Comparison of ENCODE assay signal across 1 cellular context in the genomic region with DNA sequence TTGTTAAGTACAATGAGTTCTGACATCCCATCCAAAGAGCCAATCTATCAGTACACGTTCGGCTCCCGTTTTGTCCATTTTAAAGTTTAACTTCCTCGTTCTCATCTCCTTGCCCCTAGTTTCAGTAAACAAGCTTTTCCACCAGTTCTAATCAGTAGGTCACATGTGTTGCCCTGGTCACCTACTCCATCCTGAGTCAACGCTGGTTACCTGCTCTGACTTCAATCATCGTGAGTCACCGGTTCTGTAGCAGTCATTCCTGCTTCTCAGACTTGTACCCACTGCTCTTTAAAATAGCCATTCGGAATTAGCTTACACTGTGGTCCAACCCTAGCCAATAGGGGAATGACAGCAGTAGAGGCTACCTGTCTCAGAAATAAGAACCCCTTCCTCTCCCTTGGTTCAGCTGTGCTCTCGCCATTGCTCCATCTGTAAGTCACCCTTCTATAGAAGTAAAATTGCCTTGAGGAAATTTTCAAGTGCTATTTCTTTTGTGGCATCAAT.
TF ChIP-seq lines count a peak whose summit lies in the region.

No MANE protein-coding gene starts in this region.

TF ChIP-seq in HepG2, 621 proteins besides CTCF, POLR2A, EP300 and RAD21 (continued from another document and continues in another):
- TF ChIP-seq, protein P1, sequence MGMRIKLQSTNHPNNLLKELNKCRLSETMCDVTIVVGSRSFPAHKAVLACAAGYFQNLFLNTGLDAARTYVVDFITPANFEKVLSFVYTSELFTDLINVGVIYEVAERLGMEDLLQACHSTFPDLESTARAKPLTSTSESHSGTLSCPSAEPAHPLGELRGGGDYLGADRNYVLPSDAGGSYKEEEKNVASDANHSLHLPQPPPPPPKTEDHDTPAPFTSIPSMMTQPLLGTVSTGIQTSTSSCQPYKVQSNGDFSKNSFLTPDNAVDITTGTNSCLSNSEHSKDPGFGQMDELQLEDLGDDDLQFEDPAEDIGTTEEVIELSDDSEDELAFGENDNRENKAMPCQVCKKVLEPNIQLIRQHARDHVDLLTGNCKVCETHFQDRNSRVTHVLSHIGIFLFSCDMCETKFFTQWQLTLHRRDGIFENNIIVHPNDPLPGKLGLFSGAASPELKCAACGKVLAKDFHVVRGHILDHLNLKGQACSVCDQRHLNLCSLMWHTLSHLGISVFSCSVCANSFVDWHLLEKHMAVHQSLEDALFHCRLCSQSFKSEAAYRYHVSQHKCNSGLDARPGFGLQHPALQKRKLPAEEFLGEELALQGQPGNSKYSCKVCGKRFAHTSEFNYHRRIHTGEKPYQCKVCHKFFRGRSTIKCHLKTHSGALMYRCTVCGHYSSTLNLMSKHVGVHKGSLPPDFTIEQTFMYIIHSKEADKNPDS (CRISPR knock-in tag; IDR thresholded peaks at IDR 0.05): no peak
- TF ChIP-seq NFIC (IDR thresholded peaks at IDR 0.05; ENCODE audit: low read length) (peak; percentile 38; the same call in 1 of the 2 replicates), ISL2 (CRISPR knock-in tag; IDR thresholded peaks at IDR 0.05) (peak; percentile 32), JUN (CRISPR knock-in tag; IDR thresholded peaks at IDR 0.05) (peak; percentile 89), CBX5 (CRISPR knock-in tag; IDR thresholded peaks at IDR 0.05; ENCODE audit: borderline replicate concordance) (peak; percentile 79; the same call in 1 of the 2 replicates), MTA1 (CRISPR knock-in tag; IDR thresholded peaks at IDR 0.05; ENCODE audit: borderline replicate concordance) (no peak), ZNF292 (CRISPR knock-in tag; IDR thresholded peaks at IDR 0.05; ENCODE audit: borderline replicate concordance, low read depth) (peak; percentile 47; the same call in 1 of the 2 replicates), MTF2 (CRISPR knock-in tag; IDR thresholded peaks at IDR 0.05; ENCODE audit: borderline replicate concordance) (0 out of 2 replicates have a peak, but pooled peaks have one; percentile 23), RARG (CRISPR knock-in tag; IDR thresholded peaks at IDR 0.05; ENCODE audit: low read depth) (no peak), POLR2AphosphoS2 (IDR thresholded peaks at IDR 0.05; ENCODE audit: low read depth, low read length) (no peak), MAZ (IDR thresholded peaks at IDR 0.05; ENCODE audit: borderline replicate concordance, low read depth, low read length) (no peak), MAZ (CRISPR knock-in tag; IDR thresholded peaks at IDR 0.05; ENCODE audit: low read depth) (peak; percentile 35; the same call in 1 of the 2 replicates), POLR2AphosphoS5 (IDR thresholded peaks at IDR 0.05; ENCODE audit: low read depth, low read length) (peak; percentile 67), ZZZ3 (CRISPR knock-in tag; IDR thresholded peaks at IDR 0.05; ENCODE audit: borderline replicate concordance) (peak; percentile 76; the same call in 1 of the 2 replicates), HMGA1 (CRISPR knock-in tag; conservative IDR thresholded peaks at IDR 0.05) (no peak), NFKBIZ (CRISPR knock-in tag; IDR thresholded peaks at IDR 0.05) (peak; percentile 64; the same call in 1 of the 2 replicates), HNF4G (IDR thresholded peaks at IDR 0.05; ENCODE audit: borderline replicate concordance, low read depth, low read length) (no peak; the same call in 1 of the 2 replicates), HNF4G (CRISPR knock-in tag; IDR thresholded peaks at IDR 0.05; ENCODE audit: borderline replicate concordance, low read depth) (peak; percentile 53; the same call in 1 of the 2 replicates), HIVEP1 (CRISPR knock-in tag; IDR thresholded peaks at IDR 0.05) (no peak), NFRKB (IDR thresholded peaks at IDR 0.05) (no peak), ARNTL (CRISPR knock-in tag; IDR thresholded peaks at IDR 0.05) (peak; percentile 95), SCMH1 (CRISPR knock-in tag; IDR thresholded peaks at IDR 0.05; ENCODE audit: borderline replicate concordance) (no peak), ZNF10 (CRISPR knock-in tag; IDR thresholded peaks at IDR 0.05; ENCODE audit: borderline replicate concordance, low read depth) (no peak), LCORL (IDR thresholded peaks at IDR 0.05) (no peak; the same call in 1 of the 2 replicates), LCORL (CRISPR knock-in tag; IDR thresholded peaks at IDR 0.05) (peak; percentile 76; the same call in 1 of the 2 replicates), ZNF160 (CRISPR knock-in tag; IDR thresholded peaks at IDR 0.05) (no peak; the same call in 1 of the 2 replicates), ERF (CRISPR knock-in tag; IDR thresholded peaks at IDR 0.05) (peak; percentile 87), NCOA5 (CRISPR knock-in tag; IDR thresholded peaks at IDR 0.05) (no peak), HDAC1 (CRISPR knock-in tag; IDR thresholded peaks at IDR 0.05) (peak; percentile 85), ZFP90 (CRISPR knock-in tag; IDR thresholded peaks at IDR 0.05; ENCODE audit: borderline replicate concordance) (0 out of 2 replicates have a peak, but pooled peaks have one; percentile 31), JUNB (CRISPR knock-in tag; IDR thresholded peaks at IDR 0.05; ENCODE audit: borderline replicate concordance) (peak; percentile 79; the same call in 1 of the 2 replicates), IRF2 (CRISPR knock-in tag; IDR thresholded peaks at IDR 0.05) (peak; percentile 88; the same call in 1 of the 2 replicates), TAF15 (IDR thresholded peaks at IDR 0.05; ENCODE audit: low read depth, low read length, poor library complexity, severe bottlenecking) (no peak), FOXK1 (CRISPR knock-in tag; IDR thresholded peaks at IDR 0.05; ENCODE audit: borderline replicate concordance, low read depth) (peak; percentile 94), EHMT2 (IDR thresholded peaks at IDR 0.05; ENCODE audit: borderline replicate concordance, low read depth, low read length) (0 out of 2 replicates have a peak, but pooled peaks have one; percentile 2), NCOR1 (IDR thresholded peaks at IDR 0.05; ENCODE audit: borderline replicate concordance, low read length) (no peak), ZKSCAN1 (IDR thresholded peaks at IDR 0.05; ENCODE audit: low read length) (no peak), SIX4 (CRISPR knock-in tag; IDR thresholded peaks at IDR 0.05) (no peak), KMT2A (CRISPR knock-in tag; IDR thresholded peaks at IDR 0.05) (no peak), MAFG (CRISPR knock-in tag; IDR thresholded peaks at IDR 0.05) (no peak), ZNF737 (CRISPR knock-in tag; IDR thresholded peaks at IDR 0.05; ENCODE audit: borderline replicate concordance) (no peak), WIZ (CRISPR knock-in tag; IDR thresholded peaks at IDR 0.05) (no peak), ZNF367 (CRISPR knock-in tag; IDR thresholded peaks at IDR 0.05; ENCODE audit: borderline replicate concordance) (no peak), NFATC3 (CRISPR knock-in tag; IDR thresholded peaks at IDR 0.05) (no peak)
- TF ChIP-seq, protein P2, sequence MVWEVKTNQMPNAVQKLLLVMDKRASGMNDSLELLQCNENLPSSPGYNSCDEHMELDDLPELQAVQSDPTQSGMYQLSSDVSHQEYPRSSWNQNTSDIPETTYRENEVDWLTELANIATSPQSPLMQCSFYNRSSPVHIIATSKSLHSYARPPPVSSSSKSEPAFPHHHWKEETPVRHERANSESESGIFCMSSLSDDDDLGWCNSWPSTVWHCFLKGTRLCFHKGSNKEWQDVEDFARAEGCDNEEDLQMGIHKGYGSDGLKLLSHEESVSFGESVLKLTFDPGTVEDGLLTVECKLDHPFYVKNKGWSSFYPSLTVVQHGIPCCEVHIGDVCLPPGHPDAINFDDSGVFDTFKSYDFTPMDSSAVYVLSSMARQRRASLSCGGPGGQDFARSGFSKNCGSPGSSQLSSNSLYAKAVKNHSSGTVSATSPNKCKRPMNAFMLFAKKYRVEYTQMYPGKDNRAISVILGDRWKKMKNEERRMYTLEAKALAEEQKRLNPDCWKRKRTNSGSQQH (CRISPR knock-in tag; IDR thresholded peaks at IDR 0.05; ENCODE audit: low read depth): no peak
- TF ChIP-seq, protein P3, sequence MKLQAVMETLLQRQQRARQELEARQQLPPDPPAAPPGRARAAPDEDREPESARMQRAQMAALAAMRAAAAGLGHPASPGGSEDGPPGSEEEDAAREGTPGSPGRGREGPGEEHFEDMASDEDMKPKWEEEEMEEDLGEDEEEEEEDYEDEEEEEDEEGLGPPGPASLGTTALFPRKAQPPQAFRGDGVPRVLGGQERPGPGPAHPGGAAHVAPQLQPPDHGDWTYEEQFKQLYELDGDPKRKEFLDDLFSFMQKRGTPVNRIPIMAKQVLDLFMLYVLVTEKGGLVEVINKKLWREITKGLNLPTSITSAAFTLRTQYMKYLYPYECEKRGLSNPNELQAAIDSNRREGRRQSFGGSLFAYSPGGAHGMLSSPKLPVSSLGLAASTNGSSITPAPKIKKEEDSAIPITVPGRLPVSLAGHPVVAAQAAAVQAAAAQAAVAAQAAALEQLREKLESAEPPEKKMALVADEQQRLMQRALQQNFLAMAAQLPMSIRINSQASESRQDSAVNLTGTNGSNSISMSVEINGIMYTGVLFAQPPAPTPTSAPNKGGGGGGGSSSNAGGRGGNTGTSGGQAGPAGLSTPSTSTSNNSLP (IDR thresholded peaks at IDR 0.05; ENCODE audit: low read depth, low read length): no peak
- TF ChIP-seq, protein P4, sequence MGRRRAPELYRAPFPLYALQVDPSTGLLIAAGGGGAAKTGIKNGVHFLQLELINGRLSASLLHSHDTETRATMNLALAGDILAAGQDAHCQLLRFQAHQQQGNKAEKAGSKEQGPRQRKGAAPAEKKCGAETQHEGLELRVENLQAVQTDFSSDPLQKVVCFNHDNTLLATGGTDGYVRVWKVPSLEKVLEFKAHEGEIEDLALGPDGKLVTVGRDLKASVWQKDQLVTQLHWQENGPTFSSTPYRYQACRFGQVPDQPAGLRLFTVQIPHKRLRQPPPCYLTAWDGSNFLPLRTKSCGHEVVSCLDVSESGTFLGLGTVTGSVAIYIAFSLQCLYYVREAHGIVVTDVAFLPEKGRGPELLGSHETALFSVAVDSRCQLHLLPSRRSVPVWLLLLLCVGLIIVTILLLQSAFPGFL (CRISPR knock-in tag; IDR thresholded peaks at IDR 0.05): no peak
- TF ChIP-seq, protein P5, sequence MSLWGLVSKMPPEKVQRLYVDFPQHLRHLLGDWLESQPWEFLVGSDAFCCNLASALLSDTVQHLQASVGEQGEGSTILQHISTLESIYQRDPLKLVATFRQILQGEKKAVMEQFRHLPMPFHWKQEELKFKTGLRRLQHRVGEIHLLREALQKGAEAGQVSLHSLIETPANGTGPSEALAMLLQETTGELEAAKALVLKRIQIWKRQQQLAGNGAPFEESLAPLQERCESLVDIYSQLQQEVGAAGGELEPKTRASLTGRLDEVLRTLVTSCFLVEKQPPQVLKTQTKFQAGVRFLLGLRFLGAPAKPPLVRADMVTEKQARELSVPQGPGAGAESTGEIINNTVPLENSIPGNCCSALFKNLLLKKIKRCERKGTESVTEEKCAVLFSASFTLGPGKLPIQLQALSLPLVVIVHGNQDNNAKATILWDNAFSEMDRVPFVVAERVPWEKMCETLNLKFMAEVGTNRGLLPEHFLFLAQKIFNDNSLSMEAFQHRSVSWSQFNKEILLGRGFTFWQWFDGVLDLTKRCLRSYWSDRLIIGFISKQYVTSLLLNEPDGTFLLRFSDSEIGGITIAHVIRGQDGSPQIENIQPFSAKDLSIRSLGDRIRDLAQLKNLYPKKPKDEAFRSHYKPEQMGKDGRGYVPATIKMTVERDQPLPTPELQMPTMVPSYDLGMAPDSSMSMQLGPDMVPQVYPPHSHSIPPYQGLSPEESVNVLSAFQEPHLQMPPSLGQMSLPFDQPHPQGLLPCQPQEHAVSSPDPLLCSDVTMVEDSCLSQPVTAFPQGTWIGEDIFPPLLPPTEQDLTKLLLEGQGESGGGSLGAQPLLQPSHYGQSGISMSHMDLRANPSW (CRISPR knock-in tag; IDR thresholded peaks at IDR 0.05; ENCODE audit: borderline replicate concordance): no peak
- TF ChIP-seq, protein P6, sequence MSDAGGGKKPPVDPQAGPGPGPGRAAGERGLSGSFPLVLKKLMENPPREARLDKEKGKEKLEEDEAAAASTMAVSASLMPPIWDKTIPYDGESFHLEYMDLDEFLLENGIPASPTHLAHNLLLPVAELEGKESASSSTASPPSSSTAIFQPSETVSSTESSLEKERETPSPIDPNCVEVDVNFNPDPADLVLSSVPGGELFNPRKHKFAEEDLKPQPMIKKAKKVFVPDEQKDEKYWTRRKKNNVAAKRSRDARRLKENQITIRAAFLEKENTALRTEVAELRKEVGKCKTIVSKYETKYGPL (CRISPR knock-in tag; IDR thresholded peaks at IDR 0.05): 0 out of 2 replicates have a peak, but pooled peaks have one; percentile 35
- TF ChIP-seq, protein P7, sequence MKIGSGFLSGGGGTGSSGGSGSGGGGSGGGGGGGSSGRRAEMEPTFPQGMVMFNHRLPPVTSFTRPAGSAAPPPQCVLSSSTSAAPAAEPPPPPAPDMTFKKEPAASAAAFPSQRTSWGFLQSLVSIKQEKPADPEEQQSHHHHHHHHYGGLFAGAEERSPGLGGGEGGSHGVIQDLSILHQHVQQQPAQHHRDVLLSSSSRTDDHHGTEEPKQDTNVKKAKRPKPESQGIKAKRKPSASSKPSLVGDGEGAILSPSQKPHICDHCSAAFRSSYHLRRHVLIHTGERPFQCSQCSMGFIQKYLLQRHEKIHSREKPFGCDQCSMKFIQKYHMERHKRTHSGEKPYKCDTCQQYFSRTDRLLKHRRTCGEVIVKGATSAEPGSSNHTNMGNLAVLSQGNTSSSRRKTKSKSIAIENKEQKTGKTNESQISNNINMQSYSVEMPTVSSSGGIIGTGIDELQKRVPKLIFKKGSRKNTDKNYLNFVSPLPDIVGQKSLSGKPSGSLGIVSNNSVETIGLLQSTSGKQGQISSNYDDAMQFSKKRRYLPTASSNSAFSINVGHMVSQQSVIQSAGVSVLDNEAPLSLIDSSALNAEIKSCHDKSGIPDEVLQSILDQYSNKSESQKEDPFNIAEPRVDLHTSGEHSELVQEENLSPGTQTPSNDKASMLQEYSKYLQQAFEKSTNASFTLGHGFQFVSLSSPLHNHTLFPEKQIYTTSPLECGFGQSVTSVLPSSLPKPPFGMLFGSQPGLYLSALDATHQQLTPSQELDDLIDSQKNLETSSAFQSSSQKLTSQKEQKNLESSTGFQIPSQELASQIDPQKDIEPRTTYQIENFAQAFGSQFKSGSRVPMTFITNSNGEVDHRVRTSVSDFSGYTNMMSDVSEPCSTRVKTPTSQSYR (CRISPR knock-in tag; IDR thresholded peaks at IDR 0.05; ENCODE audit: borderline replicate concordance): peak; percentile 14; the same call in 1 of the 2 replicates
- TF ChIP-seq, protein P8, sequence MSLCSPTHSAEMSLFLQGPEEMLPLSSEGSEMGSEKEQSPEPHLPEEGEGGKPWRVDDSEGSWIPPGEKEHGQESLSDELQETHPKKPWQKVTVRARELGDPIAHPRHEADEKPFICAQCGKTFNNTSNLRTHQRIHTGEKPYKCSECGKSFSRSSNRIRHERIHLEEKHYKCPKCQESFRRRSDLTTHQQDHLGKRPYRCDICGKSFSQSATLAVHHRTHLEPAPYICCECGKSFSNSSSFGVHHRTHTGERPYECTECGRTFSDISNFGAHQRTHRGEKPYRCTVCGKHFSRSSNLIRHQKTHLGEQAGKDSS (CRISPR knock-in tag; IDR thresholded peaks at IDR 0.05; ENCODE audit: borderline replicate concordance, low read depth): peak; percentile 88; the same call in 1 of the 2 replicates
- TF ChIP-seq, protein P9, sequence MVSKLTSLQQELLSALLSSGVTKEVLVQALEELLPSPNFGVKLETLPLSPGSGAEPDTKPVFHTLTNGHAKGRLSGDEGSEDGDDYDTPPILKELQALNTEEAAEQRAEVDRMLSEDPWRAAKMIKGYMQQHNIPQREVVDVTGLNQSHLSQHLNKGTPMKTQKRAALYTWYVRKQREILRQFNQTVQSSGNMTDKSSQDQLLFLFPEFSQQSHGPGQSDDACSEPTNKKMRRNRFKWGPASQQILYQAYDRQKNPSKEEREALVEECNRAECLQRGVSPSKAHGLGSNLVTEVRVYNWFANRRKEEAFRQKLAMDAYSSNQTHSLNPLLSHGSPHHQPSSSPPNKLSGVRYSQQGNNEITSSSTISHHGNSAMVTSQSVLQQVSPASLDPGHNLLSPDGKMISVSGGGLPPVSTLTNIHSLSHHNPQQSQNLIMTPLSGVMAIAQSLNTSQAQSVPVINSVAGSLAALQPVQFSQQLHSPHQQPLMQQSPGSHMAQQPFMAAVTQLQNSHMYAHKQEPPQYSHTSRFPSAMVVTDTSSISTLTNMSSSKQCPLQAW (CRISPR knock-in tag; IDR thresholded peaks at IDR 0.05): peak; percentile 96
